ENCODE assay signal across 8 cellular contexts in genomic region chr15:62059818-62060115, GRCh38. TPM values are rescaled to one million over a fixed set of nuclear protein-coding genes. Genes with fewer than 3 reads are reported as not detected.
A peak's percentile ranks its signal among the peaks of the same experiment; 100 is the strongest.
DNase-seq lines count a peak whose midpoint lies in the region; ATAC-seq and TF ChIP-seq lines count a peak whose summit lies in the region.

No MANE protein-coding gene starts in this region.

- no peak overlapping the region for H3K27ac ChIP-seq in SK-N-MC
- H3K27ac ChIP-seq in prostate gland = peak overlapping the region; percentile 89 to 95

- no peak for TF ChIP-seq CTCF in prostate gland (IDR thresholded peaks at IDR 0.05)

- H3K27me3 ChIP-seq in prostate gland (replicated peaks; ENCODE audit: insufficient read depth) = no peaks in the 10 kb centered on the region

- peaks cover 70% of the 10 kb centered on the region for H3K4me1 Mint-ChIP-seq in activated naive CD4-positive, alpha-beta T cell treated with anti-CD3 and anti-CD28 coated beads, Interleukin-2, amount 50 U/mL, for 24 hours

- H3K4me3 Mint-ChIP-seq in activated naive CD4-positive, alpha-beta T cell treated with anti-CD3 and anti-CD28 coated beads, Interleukin-2, amount 50 U/mL, for 24 hours = peak overlapping the region; percentile 99

- H3K27me3 Mint-ChIP-seq in activated naive CD4-positive, alpha-beta T cell treated with anti-CD3 and anti-CD28 coated beads, Interleukin-2, amount 50 U/mL, for 24 hours = no peaks in the 10 kb centered on the region

- intact Hi-C loops in cardiac septum (cut with DNase I) (loop anchor here (10.0 kb wide), 2 partner anchors 185 to 195 kb away; no protein-coding TSS in a partner anchor), prostate gland (cut with DNase I) (loop anchor here (10.0 kb wide), 1 partner anchor 185 kb away; no protein-coding TSS in a partner anchor), posterior vena cava (cut with DNase I) (no loop called here)

- ATAC-seq in GM21381 (IDR thresholded peaks at IDR 0.05; ENCODE audit: unreplicated experiment) = peak; percentile 74

- H3K9me3 Mint-ChIP-seq in activated naive CD4-positive, alpha-beta T cell treated with anti-CD3 and anti-CD28 coated beads, Interleukin-2, amount 50 U/mL, for 24 hours = no peaks in the 10 kb centered on the region

- H3K9ac ChIP-seq in SK-N-MC (ENCODE audit: insufficient read length) = peak overlapping the region; percentile 69

- DNase-seq in COLO668 (lab: John Stamatoyannopoulos, UW; ENCODE audit: unreplicated experiment) = peak; percentile 73
- DNase-seq in HPDE6-E6E7 (ENCODE audit: extremely low spot score) = peak; percentile 34
- DNase-seq in SK-N-MC (ENCODE audit: low read depth, low spot score) = no peak
- peak; percentile 80 for DNase-seq in cardiac septum (ENCODE audit: low spot score)
- peak; percentile 23 for DNase-seq in prostate gland (ENCODE audit: low spot score)
- DNase-seq in posterior vena cava (ENCODE audit: low spot score) = no peak

- H3K36me3 Mint-ChIP-seq in activated naive CD4-positive, alpha-beta T cell treated with anti-CD3 and anti-CD28 coated beads, Interleukin-2, amount 50 U/mL, for 24 hours = peaks cover 2% of the 10 kb centered on the region

- peak overlapping the region; percentile 99 for H3K27ac Mint-ChIP-seq in activated naive CD4-positive, alpha-beta T cell treated with anti-CD3 and anti-CD28 coated beads, Interleukin-2, amount 50 U/mL, for 24 hours

- no peaks in the 10 kb centered on the region for H3K4me1 ChIP-seq in prostate gland (replicated peaks)

- no peak for TF ChIP-seq POLR2A in prostate gland (IDR thresholded peaks at IDR 0.05)

- H3K9me3 ChIP-seq in SK-N-MC (ENCODE audit: low read depth, low read length) (no peaks in the 10 kb centered on the region), prostate gland (no peaks in the 10 kb centered on the region)

- peak overlapping the region; percentile 92 for H3K4me3 ChIP-seq in SK-N-MC
- H3K4me3 ChIP-seq in prostate gland = peak overlapping the region; percentile 75 to 99

- no peaks in the 10 kb centered on the region for H3K36me3 ChIP-seq in SK-N-MC (ENCODE audit: insufficient read depth, low read length)
- H3K36me3 ChIP-seq in prostate gland = no peaks in the 10 kb centered on the region

- 0% methylated on average over 13 of the region's 19 CpGs for WGBS in prostate gland

RNA-seq across cellular contexts. Expression of gene VPS13C, which starts 0.5 kb away (rescaled TPM):
- total RNA-seq in cardiac septum (35.2 TPM), prostate gland (10 to 100 TPM; 53.5 to 60.2 TPM), posterior vena cava (10 to 100 TPM; 89.2 to 93.0 TPM)

RNA-seq across cellular contexts. Expression of gene C2CD4A, which starts 7.0 kb away (rescaled TPM):
- total RNA-seq in cardiac septum (0.05 TPM), prostate gland (under 1 TPM; 0.28 to 0.36 TPM), posterior vena cava (not detected)

Comparison
In these comparisons a context has a peak if more than half of its experiments do, and no peak if none do; other contexts are left out.
1. DNase-seq: peak in COLO668 (single experiment), HPDE6-E6E7 (single experiment), cardiac septum (single experiment) and prostate gland (single experiment); none in SK-N-MC (single experiment) and posterior vena cava (single experiment).
2. intact Hi-C loops: an anchor here in cardiac septum (10.0 kb wide) and prostate gland (10.0 kb wide); none called in posterior vena cava.